ENCODE assay signal across 9 cellular contexts in the genomic region with DNA sequence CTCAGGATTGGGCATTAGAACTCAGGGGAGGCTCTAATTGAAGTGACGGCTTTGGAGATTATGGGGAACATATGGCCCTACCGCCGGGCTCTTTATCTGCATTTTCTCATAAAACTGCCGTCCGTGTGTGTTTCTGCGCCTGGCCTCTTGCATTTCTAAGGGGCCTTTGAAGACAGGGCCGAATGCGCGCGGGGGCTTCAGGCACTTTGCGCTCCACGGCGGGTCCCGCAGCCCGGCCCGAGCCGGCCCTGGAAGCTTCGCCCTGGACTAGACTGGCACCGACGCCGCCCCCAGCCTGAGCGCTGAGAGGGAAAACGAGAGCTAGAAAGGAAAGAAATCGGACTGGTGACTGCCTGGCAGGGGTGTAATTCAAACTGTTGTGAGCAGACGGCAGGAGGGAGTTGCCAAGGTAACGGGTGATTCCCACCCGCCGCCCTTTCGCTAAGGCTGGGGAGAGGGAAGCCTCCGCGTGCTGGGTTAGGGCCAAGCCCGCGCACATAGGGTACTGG.
A peak's percentile ranks its signal among the peaks of the same experiment; 100 is the strongest.
DNase-seq lines count a peak whose midpoint lies in the region; ATAC-seq and TF ChIP-seq lines count a peak whose summit lies in the region.
"Had no signal": no experiment of that assay in that cellular context is flagged by ENCODE, and none has a peak within 500 bp of the region (broad histone marks: within the 10 kb centered on the region; RNA-seq: fewer than 3 reads in every experiment).

No MANE protein-coding gene starts in this region.

- H3K27me3 Mint-ChIP-seq in Caco-2 (ENCODE audit: insufficient read depth, unreplicated experiment) (peaks cover 32% of the 10 kb centered on the region), nephron progenitor cell (ENCODE audit: low read depth, poor library complexity) (peaks cover 93% of the 10 kb centered on the region)

- H3K27me3 ChIP-seq in Caco-2 (replicated peaks; ENCODE audit: control insufficient read depth, insufficient read depth, low read length) (peaks cover 3% of the 10 kb centered on the region), duodenal mucosa (ENCODE audit: control insufficient read depth in 1 of 2, insufficient read depth in 2 of 2, low read length in 2 of 2) (peaks cover 25 to 49% of the 10 kb centered on the region in 2 donors)

- H3K27ac ChIP-seq in duodenal mucosa (ENCODE audit: low read depth, low read length) = no peak overlapping the region

- H3K9me3 Mint-ChIP-seq in Caco-2 (ENCODE audit: unreplicated experiment) = no peaks in the 10 kb centered on the region
- no peaks in the 10 kb centered on the region for H3K9me3 Mint-ChIP-seq in nephron progenitor cell

- no peak overlapping the region for H3K9ac ChIP-seq in duodenal mucosa (ENCODE audit: low read depth in 1 of 2, low read length in 2 of 2)

- peak overlapping the region; percentile 15 for H3K4me3 ChIP-seq in Caco-2 (ENCODE audit: low read depth, low read length)
- H3K4me3 ChIP-seq in duodenal mucosa (ENCODE audit: low read depth in 1 of 2, low read length in 2 of 2) = peak overlapping the region; percentile 16 to 51

- H3K4me1 ChIP-seq in Caco-2 (no peaks in the 10 kb centered on the region; the same call in 1 of the 2 replicates), duodenal mucosa (ENCODE audit: control insufficient read depth in 1 of 2, insufficient read depth in 2 of 2, low read length in 2 of 2) (no peaks in the 10 kb centered on the region)

- TF ChIP-seq CTCF in Caco-2 (IDR thresholded peaks at IDR 0.05; ENCODE audit: insufficient read depth in 1 of 2, low read depth in 1 of 2, low read length in 1 of 2, severe bottlenecking in 1 of 2, unreplicated experiment in 1 of 2) (no peak), nephron progenitor cell (IDR thresholded peaks at IDR 0.05) (no peak)

- no peaks in the 10 kb centered on the region for H3K36me3 ChIP-seq in Caco-2 (ENCODE audit: control insufficient read depth, insufficient read depth, low read length)
- no peaks in the 10 kb centered on the region for H3K36me3 ChIP-seq in duodenal mucosa (ENCODE audit: control insufficient read depth in 1 of 2, insufficient read depth in 2 of 2, low read length in 2 of 2)

- no peak overlapping the region for H3K27ac Mint-ChIP-seq in Caco-2 (ENCODE audit: unreplicated experiment)
- no peak overlapping the region for H3K27ac Mint-ChIP-seq in nephron progenitor cell

- intact Hi-C loops in Caco-2 (cut with micrococcal nuclease; ENCODE audit: unreplicated experiment) = no loop called here

- ATAC-seq in GM19452 (IDR thresholded peaks at IDR 0.05; ENCODE audit: unreplicated experiment) = no peak
- no peak for ATAC-seq in HG03378 (IDR thresholded peaks at IDR 0.05; ENCODE audit: unreplicated experiment)

- CTCF ChIA-PET in Caco-2 (lab: Charles Lee) = no interaction called here

- H3K36me3 Mint-ChIP-seq in Caco-2 (ENCODE audit: insufficient read depth, unreplicated experiment) = no peaks in the 10 kb centered on the region
- no peaks in the 10 kb centered on the region for H3K36me3 Mint-ChIP-seq in nephron progenitor cell (ENCODE audit: low read depth)

- H3K4me1 Mint-ChIP-seq in Caco-2 (ENCODE audit: low read depth, unreplicated experiment) (peaks cover 6% of the 10 kb centered on the region), nephron progenitor cell (peaks cover 18% of the 10 kb centered on the region)

- no TSS peak for BruUV-seq in Caco-2 (replicated peaks; lab: Mats Ljungman, UMichigan)

- POLR2A ChIA-PET in Caco-2 (lab: Charles Lee) = interaction anchor here (0.6 kb wide), 1 partner anchor 49 kb away, joined by 3 read pairs; no protein-coding TSS in a partner anchor

- H3K9me3 ChIP-seq in Caco-2 = no peaks in the 10 kb centered on the region
- H3K9me3 ChIP-seq in duodenal mucosa (ENCODE audit: control insufficient read depth in 1 of 2, low read length in 2 of 2) = no peaks in the 10 kb centered on the region

- DNase-seq in Caco-2 (no peak), NCI-H1694 treated with DMSO at 0.1 percent for 48 hours (lab: John Stamatoyannopoulos, UW) (peak; percentile 94), nephron progenitor cell (peak; percentile 66), COLO829 (ENCODE audit: low spot score) (no peak), HK-2 (ENCODE audit: unreplicated experiment) (no peak)
- DNase-seq: DND-41 had no signal

- H3K4me3 Mint-ChIP-seq in Caco-2 (ENCODE audit: unreplicated experiment) (peak overlapping the region; percentile 82), nephron progenitor cell (peak overlapping the region; percentile 84)

Comparison
In these comparisons a context has a peak if more than half of its experiments do, and no peak if none do; other contexts are left out.
1. DNase-seq: peak in NCI-H1694 treated with DMSO at 0.1 percent for 48 hours (single experiment) and nephron progenitor cell (single experiment); none in Caco-2 (0 of 2), COLO829 (single experiment) and HK-2 (single experiment).